Comparison of ENCODE assay signal across 1 cellular context in the genomic region with DNA sequence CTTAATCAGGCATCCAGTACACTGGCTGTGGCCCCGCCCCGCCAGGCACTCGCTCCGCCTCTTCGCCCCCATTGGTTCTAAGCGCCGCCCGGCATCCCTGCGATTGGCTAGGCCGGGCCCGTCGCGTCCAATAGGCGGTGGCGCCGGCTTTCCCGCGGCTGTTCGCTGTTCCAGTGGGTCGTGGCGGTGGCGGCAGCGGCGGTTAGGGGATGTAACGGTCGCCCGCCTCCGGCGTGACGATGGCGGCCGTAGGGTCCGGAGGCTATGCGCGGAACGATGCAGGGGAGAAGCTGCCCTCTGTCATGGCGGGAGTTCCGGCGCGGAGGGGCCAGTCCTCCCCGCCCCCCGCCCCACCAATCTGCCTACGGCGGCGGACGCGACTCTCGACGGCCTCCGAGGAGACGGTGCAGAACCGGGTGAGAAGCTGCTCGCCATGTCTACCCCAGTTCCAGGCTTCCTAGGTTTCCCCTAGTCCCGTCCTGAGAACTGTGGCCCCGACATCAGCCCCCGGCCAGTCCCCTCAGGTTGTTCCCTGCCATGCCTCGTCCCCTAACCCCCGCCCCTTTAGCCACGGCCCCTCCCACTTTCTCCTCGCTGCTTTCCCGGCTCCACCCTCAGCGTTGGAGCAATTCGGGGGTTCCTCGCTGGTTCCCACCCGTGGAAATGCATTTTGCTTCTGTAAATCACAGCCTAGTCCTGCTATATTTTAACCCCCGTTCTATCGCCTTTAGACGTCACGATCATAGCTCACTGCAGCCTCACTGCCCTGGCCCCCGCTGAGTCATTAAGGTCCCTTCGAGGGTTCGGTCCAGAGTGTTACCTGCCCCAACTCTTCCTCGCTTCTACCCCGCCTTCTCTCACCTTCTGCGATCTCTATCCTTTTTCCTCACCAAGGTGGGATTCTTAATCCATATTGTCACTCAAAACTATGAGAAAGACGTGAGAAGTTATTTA.
TF ChIP-seq lines count a peak whose summit lies in the region.

TSS of gene WDR62 (plus strand) at position 165 of the 954 bp plus-strand sequence. CDS start at position 240, 75 bp downstream.

TF ChIP-seq in H1, 55 proteins besides CTCF, POLR2A, EP300 and RAD21 (continued from another document):
- TF ChIP-seq CREB1 (IDR thresholded peaks at IDR 0.05): no peak
- TF ChIP-seq HDAC6 (IDR thresholded peaks at IDR 0.05; ENCODE audit: low read depth, low read length): no peak
TF ChIP-seq in H1: peak in this region for 14.
